In the genomic region with DNA sequence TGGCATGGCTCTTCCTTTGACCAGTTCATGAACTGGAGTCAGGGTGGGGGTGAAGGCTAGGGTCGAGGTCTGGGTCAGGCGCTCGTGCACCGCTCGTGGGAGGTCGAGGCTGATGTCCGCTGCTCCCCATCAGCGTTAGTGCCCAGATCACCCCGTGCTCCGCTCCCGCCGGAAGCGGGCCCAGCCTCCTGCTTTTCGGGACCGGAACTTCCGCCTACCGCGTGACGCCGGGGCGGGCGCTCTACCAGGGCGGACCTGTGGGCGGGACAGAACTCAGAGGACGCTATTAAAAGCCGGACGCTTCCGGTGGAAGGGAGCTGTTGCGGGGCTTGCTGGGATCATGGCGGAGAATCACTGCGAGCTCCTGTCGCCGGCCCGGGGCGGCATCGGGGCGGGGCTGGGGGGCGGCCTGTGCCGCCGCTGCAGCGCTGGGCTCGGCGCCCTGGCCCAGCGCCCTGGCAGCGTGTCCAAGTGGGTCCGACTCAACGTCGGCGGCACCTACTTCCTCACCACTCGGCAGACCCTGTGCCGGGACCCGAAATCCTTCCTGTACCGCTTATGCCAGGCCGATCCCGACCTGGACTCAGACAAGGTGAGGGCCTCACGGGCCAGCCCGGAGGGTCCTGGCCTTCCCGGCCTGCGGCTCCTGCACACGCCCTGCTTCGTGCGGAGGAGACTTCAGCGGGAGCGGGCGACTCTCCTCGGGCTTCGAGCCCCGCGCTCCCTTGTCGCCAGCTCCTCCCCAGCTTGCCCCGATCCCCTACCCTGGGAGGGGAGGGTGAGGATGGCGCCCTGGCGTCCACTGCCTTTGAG, we compare ENCODE assay signal across 8 cellular contexts. TPM values are rescaled to one million over a fixed set of nuclear protein-coding genes. Genes with fewer than 3 reads are reported as not detected.
DNase-seq lines count a peak whose midpoint lies in the region; ATAC-seq and TF ChIP-seq lines count a peak whose summit lies in the region.

A gene with protein sequence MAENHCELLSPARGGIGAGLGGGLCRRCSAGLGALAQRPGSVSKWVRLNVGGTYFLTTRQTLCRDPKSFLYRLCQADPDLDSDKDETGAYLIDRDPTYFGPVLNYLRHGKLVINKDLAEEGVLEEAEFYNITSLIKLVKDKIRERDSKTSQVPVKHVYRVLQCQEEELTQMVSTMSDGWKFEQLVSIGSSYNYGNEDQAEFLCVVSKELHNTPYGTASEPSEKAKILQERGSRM (plus strand): TSS at position 315 of the 813 bp plus-strand sequence. CDS start 26 bp downstream, at position 341.

- intact Hi-C loops in left ventricle myocardium superior (cut with micrococcal nuclease) = no loop called here
- intact Hi-C loops in prostate gland (cut with DNase I) = no loop called here

- ATAC-seq in HG02885 (IDR thresholded peaks at IDR 0.05; ENCODE audit: poor library complexity, unreplicated experiment) = peak; percentile 71
- peak; percentile 96 for ATAC-seq in left ventricle myocardium superior

- H3K27me3 ChIP-seq in prostate gland (replicated peaks; ENCODE audit: insufficient read depth) = no peaks in the 10 kb centered on the region

- H3K4me3 ChIP-seq in prostate gland = peak within 1 kb of the TSS; percentile 87 to 88

- TF ChIP-seq POLR2A in prostate gland (IDR thresholded peaks at IDR 0.05) = peak; percentile 87

- TF ChIP-seq CTCF in GM13976 (IDR thresholded peaks at IDR 0.05; ENCODE audit: borderline replicate concordance, control extremely low read depth, extremely low read depth, insufficient read depth, missing control alignments) = no peak
- TF ChIP-seq CTCF in prostate gland (IDR thresholded peaks at IDR 0.05) = peak in 3 of 4 experiments; percentile 11 to 40 (median 27)

- H3K4me1 ChIP-seq in prostate gland (replicated peaks) = peaks cover 7% of the 10 kb centered on the region

- H3K36me3 ChIP-seq in prostate gland = no peaks in the 10 kb centered on the region

- in situ Hi-C loops in GM13976 (cut with MboI; ENCODE audit: low sequenced_read_pairs, unreplicated experiment) = no loop called here

- no peaks in the 10 kb centered on the region for H3K9me3 ChIP-seq in prostate gland

- under 1% methylated on average over 70 of the region's 73 CpGs for WGBS in prostate gland

- peak; percentile 98 for DNase-seq in GM13976 (ENCODE audit: low spot score)
- peak; percentile 94 for DNase-seq in NCI-H187 treated with DMSO at 0.1 percent for 48 hours (lab: John Stamatoyannopoulos, UW)
- peak; percentile 87 to 97 (median 95) for DNase-seq in T-helper 2 cell
- DNase-seq in left ventricle myocardium superior = peak; percentile 97
- peak; percentile 97 for DNase-seq in prostate gland (ENCODE audit: low spot score)
- DNase-seq in ureter (ENCODE audit: low spot score) = peak; percentile 98

- H3K27ac ChIP-seq in angular gyrus (ENCODE audit: low read depth, low read length) (peak within 1 kb of the TSS; percentile 89), prostate gland (peak within 1 kb of the TSS; percentile 55 to 58)

RNA-seq across cellular contexts. Expression of the gene that starts here (rescaled TPM):
- total RNA-seq in left ventricle myocardium superior = 10.4 TPM
- total RNA-seq in prostate gland = 10 to 100 TPM; 24.1 to 55.0 TPM
- total RNA-seq in ureter = 17.5 TPM

Comparison
In these comparisons a context has a peak if more than half of its experiments do, and no peak if none do; other contexts are left out.
1. Peak in every context shown above with its lines: DNase-seq, ATAC-seq, H3K4me3 ChIP-seq and H3K27ac ChIP-seq.